In the genomic region with DNA sequence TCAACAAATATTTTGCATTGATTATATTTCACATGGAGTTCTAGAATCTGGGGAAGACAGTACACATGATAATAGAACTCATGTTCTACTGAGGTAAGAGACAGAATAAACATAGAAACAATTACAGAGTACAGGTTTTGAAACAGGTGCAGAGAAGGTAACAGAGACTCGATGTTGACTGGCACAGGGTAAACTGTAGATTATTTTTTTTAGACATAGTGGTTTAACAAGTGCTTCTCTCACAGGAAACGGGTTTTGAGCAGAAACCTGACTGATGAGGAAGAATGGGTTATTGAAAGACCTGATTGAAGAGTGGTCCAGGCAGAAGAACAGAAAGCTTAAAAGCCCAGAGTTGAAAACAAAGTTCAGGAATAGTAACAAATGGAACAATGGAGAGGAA, we compare ENCODE assay signal across 30 cellular contexts.
"Had no signal": no experiment of that assay in that cellular context is flagged by ENCODE, and none has a peak within 500 bp of the region (broad histone marks: within the 10 kb centered on the region; RNA-seq: fewer than 3 reads in every experiment).

No MANE protein-coding gene starts in this region.

- H3K9me3 Mint-ChIP-seq: nephron had no signal

- H3K4me1 ChIP-seq: left lung, lower lobe of right lung, pancreas, prostate gland, stomach, testis, thyroid gland, transverse colon, upper lobe of left lung had no signal

- H3K27ac Mint-ChIP-seq: immature natural killer cell; naive thymus-derived CD8-positive, alpha-beta T cell; nephron; stimulated activated naive B cell treated with anti-CD40 and anti-IgM and Interleukin-4, amounts not matched to agents 10 μg/mL and 1 μg/mL and 100 μg/mL, for 72 hours had no signal

- DNase-seq: hypothalamus; immature natural killer cell; kidney; left colon; left lung; lower lobe of right lung; mammary epithelial cell; mesenchymal stem cell; naive thymus-derived CD8-positive, alpha-beta T cell; nucleus accumbens; pancreas; posterior cingulate gyrus; retina; right cardiac atrium; stimulated activated CD4-positive, alpha-beta T cell treated with anti-CD3 and anti-CD28 coated beads, Interleukin-12 subunit alpha, Interleukin-12 subunit beta, amount 100 ng/mL, for 4 hours; stimulated activated CD4-positive, alpha-beta T cell treated with anti-CD3 and anti-CD28 coated beads, Interleukin-15, amount 100 ng/mL, for 24 hours; stimulated activated CD4-positive, alpha-beta T cell treated with anti-CD3 and anti-CD28 coated beads, Interleukin-2, amount 100 ng/mL, for 24 hours; stimulated activated CD4-positive, alpha-beta T cell treated with anti-CD3 and anti-CD28 coated beads, Interleukin-4, amount 100 ng/mL, for 1 hour; stimulated activated naive B cell treated with anti-CD40 and anti-IgM and Interleukin-4, amounts not matched to agents 10 μg/mL and 1 μg/mL and 100 μg/mL, for 72 hours; stimulated activated naive CD8-positive, alpha-beta T cell treated with anti-CD3 and anti-CD28 coated beads, Interleukin-15, Interleukin-2, amounts not matched to agents 100 U/mL and 50 U/mL, for 24 hours; stomach; testis; thyroid gland; transverse colon; upper lobe of left lung had no signal

- H3K36me3 Mint-ChIP-seq: immature natural killer cell; naive thymus-derived CD8-positive, alpha-beta T cell; stimulated activated naive B cell treated with anti-CD40 and anti-IgM and Interleukin-4, amounts not matched to agents 10 μg/mL and 1 μg/mL and 100 μg/mL, for 72 hours had no signal

- ATAC-seq: left colon; left lung; lower lobe of right lung; naive thymus-derived CD8-positive, alpha-beta T cell; pancreas; right cardiac atrium; sciatic nerve; stimulated activated naive B cell treated with anti-CD40 and anti-IgM and Interleukin-4, amounts not matched to agents 10 μg/mL and 1 μg/mL and 100 μg/mL, for 72 hours; stimulated activated naive CD8-positive, alpha-beta T cell treated with anti-CD3 and anti-CD28 coated beads, Interleukin-15, Interleukin-2, amounts not matched to agents 100 U/mL and 50 U/mL, for 24 hours had no signal

- H3K27me3 ChIP-seq: left lung, pancreas, stomach, testis, thyroid gland, transverse colon, upper lobe of left lung had no signal

- H3K4me3 ChIP-seq: left lung, lower lobe of right lung, pancreas, prostate gland, skin epidermis, stomach, testis, thyroid gland, transverse colon, upper lobe of left lung had no signal

- H3K4me3 Mint-ChIP-seq: immature natural killer cell; naive thymus-derived CD8-positive, alpha-beta T cell; nephron; neural crest cell; stimulated activated naive B cell treated with anti-CD40 and anti-IgM and Interleukin-4, amounts not matched to agents 10 μg/mL and 1 μg/mL and 100 μg/mL, for 72 hours had no signal

- H3K9me3 ChIP-seq: left lung, lower lobe of right lung, pancreas, prostate gland, stomach, testis, thyroid gland, transverse colon, upper lobe of left lung had no signal

- H3K4me1 Mint-ChIP-seq: immature natural killer cell; naive thymus-derived CD8-positive, alpha-beta T cell; nephron; neural crest cell; stimulated activated naive B cell treated with anti-CD40 and anti-IgM and Interleukin-4, amounts not matched to agents 10 μg/mL and 1 μg/mL and 100 μg/mL, for 72 hours had no signal

- H3K36me3 ChIP-seq: left lung, lower lobe of right lung, pancreas, prostate gland, stomach, thyroid gland, transverse colon, upper lobe of left lung had no signal

- H3K27ac ChIP-seq: left lung, lower lobe of right lung, pancreas, prostate gland, skin epidermis, stomach, testis, thyroid gland, transverse colon, upper lobe of left lung had no signal

- H3K27me3 Mint-ChIP-seq: naive thymus-derived CD8-positive, alpha-beta T cell; stimulated activated naive B cell treated with anti-CD40 and anti-IgM and Interleukin-4, amounts not matched to agents 10 μg/mL and 1 μg/mL and 100 μg/mL, for 72 hours had no signal
